11 cellular contexts compared by ENCODE assay signal in the genomic region with DNA sequence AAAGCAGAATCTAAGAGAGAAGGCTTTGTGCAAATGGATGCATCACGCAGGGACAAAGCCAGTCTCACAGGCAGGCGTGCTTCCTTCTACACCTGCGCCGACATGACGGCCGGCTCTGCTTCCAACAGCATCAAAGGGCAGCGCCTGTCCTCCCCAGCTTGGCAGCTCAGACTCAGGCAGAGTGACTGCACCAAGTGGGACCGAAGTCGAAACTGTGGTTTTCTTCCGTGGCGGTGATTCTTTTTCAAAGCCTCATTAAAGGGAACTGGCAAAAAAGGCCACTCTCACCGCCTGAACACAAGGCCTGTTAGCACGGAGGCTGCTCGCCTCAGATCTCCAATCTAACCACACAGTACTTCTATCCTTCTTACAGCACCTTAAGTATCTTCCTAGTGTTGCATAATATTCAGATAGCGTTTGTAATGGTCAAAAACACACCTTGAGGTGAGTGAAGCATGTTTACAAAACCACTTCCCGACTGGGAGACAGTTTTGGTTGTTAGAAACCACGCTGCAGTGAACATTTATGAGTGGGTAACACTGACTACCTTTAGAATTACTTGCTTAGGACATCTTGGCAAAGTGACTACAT.
A peak's percentile ranks its signal among the peaks of the same experiment; 100 is the strongest.
DNase-seq lines count a peak whose midpoint lies in the region; ATAC-seq and TF ChIP-seq lines count a peak whose summit lies in the region.
"Had no signal": no experiment of that assay in that cellular context is flagged by ENCODE, and none has a peak within 500 bp of the region (broad histone marks: within the 10 kb centered on the region; RNA-seq: fewer than 3 reads in every experiment).

No MANE protein-coding gene starts in this region.

- no peak for ATAC-seq in GM23338
- no peak for ATAC-seq in RWPE2 (ENCODE audit: low read depth)
- ATAC-seq in central memory CD8-positive, alpha-beta T cell (replicated peaks; ENCODE audit: extremely low read depth, poor library complexity, severe bottlenecking): no peak
- ATAC-seq in GM19023 (IDR thresholded peaks at IDR 0.05; ENCODE audit: unreplicated experiment): no peak

- H3K4me3 ChIP-seq in GM23338: no peak overlapping the region
- no peak overlapping the region for H3K4me3 ChIP-seq in RWPE2 (ENCODE audit: severe bottlenecking)
- H3K4me3 ChIP-seq: colonic mucosa had no signal

- H3K27ac Mint-ChIP-seq in GM23338: peak overlapping the region; percentile 12; the same call in 1 of the 2 replicates
- H3K27ac Mint-ChIP-seq in central memory CD8-positive, alpha-beta T cell (ENCODE audit: low read depth): no peak overlapping the region
- H3K27ac Mint-ChIP-seq: mesothelial cell of epicardium had no signal

- H3K27me3 Mint-ChIP-seq in GM23338 (ENCODE audit: insufficient read depth, low read depth, poor library complexity): peaks cover 15% of the 10 kb centered on the region
- H3K27me3 Mint-ChIP-seq in central memory CD8-positive, alpha-beta T cell: no peaks in the 10 kb centered on the region

- no peak for TF ChIP-seq CTCF in GM23338 (conservative IDR thresholded peaks at IDR 0.05; ENCODE audit: low read depth in 2 of 2)
- no peak for TF ChIP-seq CTCF in RWPE2 (IDR thresholded peaks at IDR 0.05; ENCODE audit: poor library complexity, severe bottlenecking)

- H4K20me1 ChIP-seq in GM23338 (replicated peaks; ENCODE audit: insufficient read depth): peaks cover 3% of the 10 kb centered on the region; the same call in 1 of the 2 replicates

- H3K4me1 ChIP-seq in GM23338 (ENCODE audit: insufficient read depth) (no peaks in the 10 kb centered on the region), RWPE2 (ENCODE audit: insufficient read depth, poor library complexity, severe bottlenecking) (no peaks in the 10 kb centered on the region)
- H3K4me1 ChIP-seq: colonic mucosa had no signal

- no peak overlapping the region for H3K4me3 Mint-ChIP-seq in GM23338
- H3K4me3 Mint-ChIP-seq in central memory CD8-positive, alpha-beta T cell: peak overlapping the region; percentile 18
- H3K4me3 Mint-ChIP-seq: mesothelial cell of epicardium had no signal

- H3K36me3 Mint-ChIP-seq in GM23338 (ENCODE audit: low read depth): peaks cover 19% of the 10 kb centered on the region
- peaks cover 10% of the 10 kb centered on the region for H3K36me3 Mint-ChIP-seq in central memory CD8-positive, alpha-beta T cell (ENCODE audit: insufficient read depth)

- DNase-seq in GM23338 (ENCODE audit: low spot score) (no peak), RWPE2 (ENCODE audit: low spot score) (peak; percentile 20), pons (ENCODE audit: low spot score) (peak; percentile 53), DMS153 treated with DMSO at 0.1 percent for 48 hours (lab: John Stamatoyannopoulos, UW; ENCODE audit: unreplicated experiment) (no peak), NOMO-1 treated with dmso at 0.1 percent for 144 hours (lab: John Stamatoyannopoulos, UW; ENCODE audit: unreplicated experiment) (no peak), erythroblast (lab: John Stamatoyannopoulos, UW) (no peak)
- DNase-seq in central memory CD8-positive, alpha-beta T cell (ENCODE audit: low spot score in 2 of 2): no peak
- DNase-seq: colonic mucosa, DMS79 had no signal

- H3K27ac ChIP-seq in GM23338 (ENCODE audit: low read depth) (no peak overlapping the region), RWPE2 (ENCODE audit: poor library complexity, severe bottlenecking) (no peak overlapping the region)
- H3K27ac ChIP-seq: colonic mucosa had no signal

- H3K9me2 ChIP-seq in GM23338 (ENCODE audit: insufficient read depth): no peaks in the 10 kb centered on the region

- H2AFZ ChIP-seq in GM23338: no peak overlapping the region

- no peaks in the 10 kb centered on the region for H3K9me3 ChIP-seq in RWPE2 (ENCODE audit: severe bottlenecking)
- H3K9me3 ChIP-seq: colonic mucosa had no signal

- H3K27me3 ChIP-seq in GM23338 (ENCODE audit: insufficient read depth) (no peaks in the 10 kb centered on the region), RWPE2 (ENCODE audit: insufficient read depth, poor library complexity, severe bottlenecking) (no peaks in the 10 kb centered on the region)
- H3K27me3 ChIP-seq: colonic mucosa had no signal

- H3K4me1 Mint-ChIP-seq in GM23338: peaks cover 5% of the 10 kb centered on the region
- H3K4me1 Mint-ChIP-seq in central memory CD8-positive, alpha-beta T cell: peaks cover 18% of the 10 kb centered on the region

- no peaks in the 10 kb centered on the region for H3K79me2 ChIP-seq in GM23338 (replicated peaks; ENCODE audit: insufficient read depth)

- H3K36me3 ChIP-seq in GM23338 (ENCODE audit: insufficient read depth): no peaks in the 10 kb centered on the region
- no peaks in the 10 kb centered on the region for H3K36me3 ChIP-seq in RWPE2 (ENCODE audit: low read depth)
- H3K36me3 ChIP-seq: colonic mucosa had no signal

- H3K9me3 Mint-ChIP-seq in GM23338: no peaks in the 10 kb centered on the region
- H3K9me3 Mint-ChIP-seq in central memory CD8-positive, alpha-beta T cell: peaks cover 5% of the 10 kb centered on the region
- H3K9me3 Mint-ChIP-seq: mesothelial cell of epicardium had no signal

- H3F3A ChIP-seq in GM23338 (replicated peaks; ENCODE audit: low read depth): no peaks in the 10 kb centered on the region

- no peak for TF ChIP-seq POLR2A in erythroblast (IDR thresholded peaks at IDR 0.05; ENCODE audit: low read length)

- H3K4me2 ChIP-seq in GM23338: no peak overlapping the region

TF ChIP-seq in GM23338, 12 proteins besides CTCF, POLR2A, EP300 and RAD21 (continues in another document):
- TF ChIP-seq JUNB (IDR thresholded peaks at IDR 0.05; ENCODE audit: unreplicated experiment): no peak
- TF ChIP-seq, protein P1, sequence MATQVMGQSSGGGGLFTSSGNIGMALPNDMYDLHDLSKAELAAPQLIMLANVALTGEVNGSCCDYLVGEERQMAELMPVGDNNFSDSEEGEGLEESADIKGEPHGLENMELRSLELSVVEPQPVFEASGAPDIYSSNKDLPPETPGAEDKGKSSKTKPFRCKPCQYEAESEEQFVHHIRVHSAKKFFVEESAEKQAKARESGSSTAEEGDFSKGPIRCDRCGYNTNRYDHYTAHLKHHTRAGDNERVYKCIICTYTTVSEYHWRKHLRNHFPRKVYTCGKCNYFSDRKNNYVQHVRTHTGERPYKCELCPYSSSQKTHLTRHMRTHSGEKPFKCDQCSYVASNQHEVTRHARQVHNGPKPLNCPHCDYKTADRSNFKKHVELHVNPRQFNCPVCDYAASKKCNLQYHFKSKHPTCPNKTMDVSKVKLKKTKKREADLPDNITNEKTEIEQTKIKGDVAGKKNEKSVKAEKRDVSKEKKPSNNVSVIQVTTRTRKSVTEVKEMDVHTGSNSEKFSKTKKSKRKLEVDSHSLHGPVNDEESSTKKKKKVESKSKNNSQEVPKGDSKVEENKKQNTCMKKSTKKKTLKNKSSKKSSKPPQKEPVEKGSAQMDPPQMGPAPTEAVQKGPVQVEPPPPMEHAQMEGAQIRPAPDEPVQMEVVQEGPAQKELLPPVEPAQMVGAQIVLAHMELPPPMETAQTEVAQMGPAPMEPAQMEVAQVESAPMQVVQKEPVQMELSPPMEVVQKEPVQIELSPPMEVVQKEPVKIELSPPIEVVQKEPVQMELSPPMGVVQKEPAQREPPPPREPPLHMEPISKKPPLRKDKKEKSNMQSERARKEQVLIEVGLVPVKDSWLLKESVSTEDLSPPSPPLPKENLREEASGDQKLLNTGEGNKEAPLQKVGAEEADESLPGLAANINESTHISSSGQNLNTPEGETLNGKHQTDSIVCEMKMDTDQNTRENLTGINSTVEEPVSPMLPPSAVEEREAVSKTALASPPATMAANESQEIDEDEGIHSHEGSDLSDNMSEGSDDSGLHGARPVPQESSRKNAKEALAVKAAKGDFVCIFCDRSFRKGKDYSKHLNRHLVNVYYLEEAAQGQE (IDR thresholded peaks at IDR 0.05; ENCODE audit: unreplicated experiment): no peak
- no peak for TF ChIP-seq EZH2 (IDR thresholded peaks at IDR 0.05; ENCODE audit: low read depth, unreplicated experiment)

Comparison
In these comparisons a context has a peak if more than half of its experiments do, and no peak if none do; other contexts are left out.
1. DNase-seq: peak in RWPE2 (single experiment) and pons (single experiment); none in GM23338 (single experiment), central memory CD8-positive, alpha-beta T cell (0 of 2), DMS153 treated with DMSO at 0.1 percent for 48 hours (single experiment), NOMO-1 treated with dmso at 0.1 percent for 144 hours (single experiment) and erythroblast (0 of 2).